13 cellular contexts compared by ENCODE assay signal in genomic region chr3:112767177-112767576, GRCh38.
DNase-seq lines count a peak whose midpoint lies in the region; ATAC-seq and TF ChIP-seq lines count a peak whose summit lies in the region.
"Had no signal": no experiment of that assay in that cellular context is flagged by ENCODE, and none has a peak within 500 bp of the region (broad histone marks: within the 10 kb centered on the region; RNA-seq: fewer than 3 reads in every experiment).

No MANE protein-coding gene starts in this region.

- H3K4me3 ChIP-seq in right atrium auricular region = no peak overlapping the region

- intact Hi-C loops in Right ventricle myocardium inferior (cut with DNase I) = no loop called here

- no peak for DNase-seq in Right ventricle myocardium inferior (ENCODE audit: missing footprints)
- no peak for DNase-seq in right atrium auricular region (ENCODE audit: low spot score)
- peak; percentile 24 for DNase-seq in UCSD-AML1 (lab: John Stamatoyannopoulos, UW; ENCODE audit: unreplicated experiment)
- DNase-seq: effector CD4-positive, alpha-beta T cell; H7; nucleus accumbens had no signal

- no peaks in the 10 kb centered on the region for H3K27me3 Mint-ChIP-seq in stimulated activated memory B cell treated with anti-CD40 and anti-IgM and Interleukin-4, amounts not matched to agents 10 μg/mL and 1 μg/mL and 100 μg/mL, for 72 hours

- no peaks in the 10 kb centered on the region for H3K9me3 ChIP-seq in right atrium auricular region

- H3K9me3 Mint-ChIP-seq in stimulated activated memory B cell treated with anti-CD40 and anti-IgM and Interleukin-4, amounts not matched to agents 10 μg/mL and 1 μg/mL and 100 μg/mL, for 72 hours = no peaks in the 10 kb centered on the region

- no peak overlapping the region for H3K4me3 Mint-ChIP-seq in stimulated activated memory B cell treated with anti-CD40 and anti-IgM and Interleukin-4, amounts not matched to agents 10 μg/mL and 1 μg/mL and 100 μg/mL, for 72 hours

- peaks cover 34% of the 10 kb centered on the region for H3K4me1 Mint-ChIP-seq in stimulated activated memory B cell treated with anti-CD40 and anti-IgM and Interleukin-4, amounts not matched to agents 10 μg/mL and 1 μg/mL and 100 μg/mL, for 72 hours

- no peaks in the 10 kb centered on the region for H3K27me3 ChIP-seq in right atrium auricular region

- TF ChIP-seq CTCF in right atrium auricular region (IDR thresholded peaks at IDR 0.05) = no peak

- ATAC-seq in Right ventricle myocardium inferior = peak; percentile 70
- ATAC-seq in HG03025 (IDR thresholded peaks at IDR 0.05; ENCODE audit: low FRiP score, unreplicated experiment) = peak; percentile 67
- peak; percentile 95 for ATAC-seq in stimulated activated memory B cell treated with anti-CD40 and anti-IgM and Interleukin-4, amounts not matched to agents 10 μg/mL and 1 μg/mL and 100 μg/mL, for 72 hours
- no peak for ATAC-seq in GM19467 (IDR thresholded peaks at IDR 0.05; ENCODE audit: unreplicated experiment)
- ATAC-seq in HG03460 (IDR thresholded peaks at IDR 0.05; ENCODE audit: unreplicated experiment) = no peak
- no peak for ATAC-seq in HG03097 (IDR thresholded peaks at IDR 0.05; ENCODE audit: low FRiP score, unreplicated experiment)
- ATAC-seq: HepG2 had no signal

- H3K36me3 ChIP-seq in right atrium auricular region = no peaks in the 10 kb centered on the region

- H3K27ac Mint-ChIP-seq in stimulated activated memory B cell treated with anti-CD40 and anti-IgM and Interleukin-4, amounts not matched to agents 10 μg/mL and 1 μg/mL and 100 μg/mL, for 72 hours = peak overlapping the region; percentile 51

- H3K4me1 ChIP-seq in right atrium auricular region = no peaks in the 10 kb centered on the region

- H3K27ac ChIP-seq in right atrium auricular region = no peak overlapping the region
- H3K27ac ChIP-seq: 22Rv1 had no signal

- H3K36me3 Mint-ChIP-seq in stimulated activated memory B cell treated with anti-CD40 and anti-IgM and Interleukin-4, amounts not matched to agents 10 μg/mL and 1 μg/mL and 100 μg/mL, for 72 hours = no peaks in the 10 kb centered on the region

Comparison
In these comparisons a context has a peak if more than half of its experiments do, and no peak if none do; other contexts are left out.
1. ATAC-seq: peak in Right ventricle myocardium inferior (single experiment), HG03025 (single experiment) and stimulated activated memory B cell treated with anti-CD40 and anti-IgM and Interleukin-4, amounts not matched to agents 10 μg/mL and 1 μg/mL and 100 μg/mL, for 72 hours (single experiment); none in GM19467 (single experiment), HG03460 (single experiment) and HG03097 (single experiment).